ENCODE assay signal across 19 cellular contexts in the genomic region with DNA sequence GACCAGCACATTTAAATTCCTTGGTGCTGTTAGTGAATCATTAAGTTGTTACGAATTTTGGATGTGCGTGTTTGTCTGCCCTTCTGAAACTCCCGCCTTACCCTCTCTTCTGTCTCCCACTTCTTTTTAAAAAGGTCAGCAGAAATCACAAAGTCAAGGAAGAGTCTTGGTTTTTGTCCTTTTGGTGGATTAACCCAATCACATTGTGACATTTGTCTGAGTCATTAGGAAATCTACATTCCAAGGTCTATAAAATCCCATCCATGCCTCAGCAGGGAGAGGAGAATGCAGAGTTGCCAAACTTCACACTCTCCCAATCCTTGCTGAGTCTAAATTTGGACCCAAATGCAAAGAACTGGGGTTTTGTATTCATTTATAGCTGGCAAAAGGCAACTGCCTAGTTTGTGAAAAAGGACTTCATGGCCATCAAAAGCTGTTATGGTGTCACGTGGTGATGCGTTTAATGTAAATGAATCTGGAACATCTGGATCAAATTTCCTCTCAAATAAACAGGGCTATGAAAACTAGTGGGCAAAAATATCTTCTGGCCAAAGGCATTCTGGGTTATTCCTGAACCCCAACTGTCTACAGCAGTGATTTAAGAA.
DNase-seq lines count a peak whose midpoint lies in the region; ATAC-seq and TF ChIP-seq lines count a peak whose summit lies in the region.
"Had no signal": no experiment of that assay in that cellular context is flagged by ENCODE, and none has a peak within 500 bp of the region (broad histone marks: within the 10 kb centered on the region; RNA-seq: fewer than 3 reads in every experiment).

No MANE protein-coding gene starts in this region.

- peaks cover 33% of the 10 kb centered on the region for H3K4me1 Mint-ChIP-seq in type B pancreatic cell (ENCODE audit: unreplicated experiment)
- H3K4me1 Mint-ChIP-seq: activated naive CD4-positive, alpha-beta T cell treated with anti-CD3 and anti-CD28 coated beads, Interleukin-2, amount 50 U/mL, for 24 hours had no signal

- no peak overlapping the region for H3K4me3 Mint-ChIP-seq in type B pancreatic cell
- H3K4me3 Mint-ChIP-seq: activated CD4-positive, alpha-beta T cell treated with anti-CD3 and anti-CD28 coated beads for 36 hours; activated naive CD4-positive, alpha-beta T cell treated with anti-CD3 and anti-CD28 coated beads, Interleukin-2, amount 50 U/mL, for 24 hours; CD8-positive, alpha-beta T cell; stimulated activated naive CD8-positive, alpha-beta T cell treated with anti-CD3 and anti-CD28 coated beads, Interleukin-15, Interleukin-2, amounts not matched to agents 100 ng/mL and 50 ng/mL, for 24 hours had no signal

- DNase-seq in GM04504 (ENCODE audit: low read depth): peak; percentile 67
- peak in 1 of 2 experiments; percentile 33 for DNase-seq in SJSA1 (ENCODE audit: low read depth in 1 of 2, low spot score in 2 of 2)
- DNase-seq in fibroblast of pulmonary artery (ENCODE audit: low read depth): peak; percentile 26
- DNase-seq in body of pancreas: no peak
- DNase-seq in type B pancreatic cell (ENCODE audit: extremely low spot score, unreplicated experiment): no peak
- no peak for DNase-seq in sciatic nerve (ENCODE audit: low spot score)
- DNase-seq: activated CD4-positive, alpha-beta T cell treated with anti-CD3 and anti-CD28 coated beads for 36 hours; caudate nucleus; CD8-positive, alpha-beta T cell; GDM1; glutamatergic neuron; midbrain; NCI-H2107; NK-92 treated with Interleukin-12 subunit alpha and Interleukin-12 subunit beta, amount 100 ng/mL, for 24 hours; Right ventricle myocardium superior; stimulated activated CD4-positive, alpha-beta T cell treated with anti-CD3 and anti-CD28 coated beads, Interleukin-12 subunit alpha, Interleukin-12 subunit beta, amount 100 ng/mL, for 4 hours had no signal

- H3K27me3 ChIP-seq in SJSA1 (replicated peaks) (no peaks in the 10 kb centered on the region), skeletal muscle tissue (ENCODE audit: control insufficient read depth in 3 of 3, insufficient read depth in 3 of 3, low read length in 3 of 3) (no peaks in the 10 kb centered on the region), body of pancreas (no peaks in the 10 kb centered on the region)

- no peak for TF ChIP-seq POLR2A in body of pancreas (IDR thresholded peaks at IDR 0.05)

- no peaks in the 10 kb centered on the region for H3K27me3 Mint-ChIP-seq in type B pancreatic cell
- H3K27me3 Mint-ChIP-seq: activated naive CD4-positive, alpha-beta T cell treated with anti-CD3 and anti-CD28 coated beads, Interleukin-2, amount 50 U/mL, for 24 hours had no signal

- intact Hi-C loops in body of pancreas (cut with DNase I) (no loop called here), sciatic nerve (cut with DNase I) (no loop called here)

- H3K36me3 Mint-ChIP-seq in type B pancreatic cell: no peaks in the 10 kb centered on the region
- H3K36me3 Mint-ChIP-seq: activated naive CD4-positive, alpha-beta T cell treated with anti-CD3 and anti-CD28 coated beads, Interleukin-2, amount 50 U/mL, for 24 hours; CD8-positive, alpha-beta T cell had no signal

- H3K4me1 ChIP-seq in SJSA1 (replicated peaks) (peaks cover 19% of the 10 kb centered on the region), skeletal muscle tissue (ENCODE audit: control insufficient read depth in 3 of 3, insufficient read depth in 3 of 3, low read length in 3 of 3) (peaks cover 7 to 27% (median 12%) of the 10 kb centered on the region in 3 donors), body of pancreas (no peaks in the 10 kb centered on the region)

- H3K27ac ChIP-seq in SJSA1 (peak overlapping the region; percentile 32; the same call in 1 of the 2 replicates), skeletal muscle tissue (ENCODE audit: low read depth, low read length) (peak overlapping the region; percentile 31), body of pancreas (no peak overlapping the region)

- no peaks in the 10 kb centered on the region for H3K9me3 Mint-ChIP-seq in type B pancreatic cell
- H3K9me3 Mint-ChIP-seq: activated naive CD4-positive, alpha-beta T cell treated with anti-CD3 and anti-CD28 coated beads, Interleukin-2, amount 50 U/mL, for 24 hours; CD8-positive, alpha-beta T cell; stimulated activated naive CD8-positive, alpha-beta T cell treated with anti-CD3 and anti-CD28 coated beads, Interleukin-15, Interleukin-2, amounts not matched to agents 100 ng/mL and 50 ng/mL, for 24 hours had no signal

- H3K27ac Mint-ChIP-seq in type B pancreatic cell: no peak overlapping the region
- H3K27ac Mint-ChIP-seq: activated CD4-positive, alpha-beta T cell treated with anti-CD3 and anti-CD28 coated beads for 36 hours; activated naive CD4-positive, alpha-beta T cell treated with anti-CD3 and anti-CD28 coated beads, Interleukin-2, amount 50 U/mL, for 24 hours; CD8-positive, alpha-beta T cell; stimulated activated naive CD8-positive, alpha-beta T cell treated with anti-CD3 and anti-CD28 coated beads, Interleukin-15, Interleukin-2, amounts not matched to agents 100 ng/mL and 50 ng/mL, for 24 hours had no signal

- H3K9ac ChIP-seq in skeletal muscle tissue (ENCODE audit: low read depth in 1 of 3, low read length in 3 of 3): no peak overlapping the region

- H3K36me3 ChIP-seq in SJSA1 (no peaks in the 10 kb centered on the region), skeletal muscle tissue (ENCODE audit: control insufficient read depth in 3 of 3, insufficient read depth in 3 of 3, low read length in 3 of 3) (no peaks in the 10 kb centered on the region), body of pancreas (replicated peaks in 1 of 2; ENCODE audit: insufficient read depth in 1 of 2, low read depth in 2 of 2) (no peaks in the 10 kb centered on the region)

- no peak overlapping the region for H3K4me3 ChIP-seq in SJSA1
- no peak overlapping the region for H3K4me3 ChIP-seq in fibroblast of pulmonary artery (replicated peaks; ENCODE audit: low read depth, low read length)
- H3K4me3 ChIP-seq in skeletal muscle tissue (ENCODE audit: low read length in 3 of 3): no peak overlapping the region
- no peak overlapping the region for H3K4me3 ChIP-seq in body of pancreas

- TF ChIP-seq CTCF in fibroblast of pulmonary artery (IDR thresholded peaks at IDR 0.05; ENCODE audit: low read length, missing control alignments) (no peak), body of pancreas (IDR thresholded peaks at IDR 0.05) (no peak), type B pancreatic cell (conservative IDR thresholded peaks at IDR 0.05) (no peak)

- WGBS in body of pancreas, 2 donors: 86 to 88% methylated on average over 5 of the region's 5 CpGs

- ATAC-seq in body of pancreas (no peak), sciatic nerve (no peak)
- ATAC-seq: CD8-positive, alpha-beta T cell had no signal

- no peaks in the 10 kb centered on the region; the same call in 1 of the 2 replicates for H3K9me3 ChIP-seq in SJSA1 (replicated peaks)
- peaks cover 0 to 2% (median 0%) of the 10 kb centered on the region in 3 donors for H3K9me3 ChIP-seq in skeletal muscle tissue (ENCODE audit: control insufficient read depth in 3 of 3, low read length in 3 of 3)
- H3K9me3 ChIP-seq in body of pancreas: no peaks in the 10 kb centered on the region

Comparison
In these comparisons a context has a peak if more than half of its experiments do, and no peak if none do; other contexts are left out.
1. DNase-seq: peak in GM04504 (single experiment) and fibroblast of pulmonary artery (single experiment); none in body of pancreas (0 of 4), type B pancreatic cell (single experiment) and sciatic nerve (single experiment).
2. H3K27ac ChIP-seq: peak in SJSA1 (single experiment) and skeletal muscle tissue (single experiment); none in body of pancreas (0 of 4).